In genomic region chr6:126524927-126525326, GRCh38 we compare ENCODE assay signal across 18 cellular contexts.
DNase-seq lines count a peak whose midpoint lies in the region; ATAC-seq, FAIRE-seq and TF ChIP-seq lines count a peak whose summit lies in the region.
"Had no signal": no experiment of that assay in that cellular context is flagged by ENCODE, and none has a peak within 500 bp of the region (broad histone marks: within the 10 kb centered on the region; RNA-seq: fewer than 3 reads in every experiment).

No MANE protein-coding gene starts in this region.

- WGBS in tibial nerve, 2 donors, result 58 to 63% methylated on average over 2 of the region's 2 CpGs

- TF ChIP-seq POLR2A in tibial nerve (IDR thresholded peaks at IDR 0.05), result no peak

- no peak overlapping the region for H3K4me3 Mint-ChIP-seq in nephron
- H3K4me3 Mint-ChIP-seq: CD4-positive, alpha-beta memory T cell; GM23338; H9 had no signal

- H3K4me1 ChIP-seq in tibial nerve, result peaks cover 0 to 7% (median 3%) of the 10 kb centered on the region in 4 donors

- H3K36me3 ChIP-seq in tibial nerve, result no peaks in the 10 kb centered on the region

- DNase-seq in renal cortical epithelial cell (ENCODE audit: low read depth), result peak; percentile 58
- DNase-seq in DMS 273 treated with DMSO at 0.1 percent for 48 hours (lab: John Stamatoyannopoulos, UW), result no peak
- no peak for DNase-seq in tibial nerve (ENCODE audit: low spot score in 2 of 2)
- DNase-seq: C1 segment of cervical spinal cord; Calu3; CD4-positive, alpha-beta memory T cell; COR-L47; DMS153; DND-41; H9 had no signal

- no peak overlapping the region for H3K27ac ChIP-seq in tibial nerve

- H3K4me1 Mint-ChIP-seq in nephron, result peaks cover 12% of the 10 kb centered on the region
- H3K4me1 Mint-ChIP-seq: CD4-positive, alpha-beta memory T cell had no signal

- no peaks in the 10 kb centered on the region for H3K36me3 Mint-ChIP-seq in nephron (ENCODE audit: low read depth)
- H3K36me3 Mint-ChIP-seq: CD4-positive, alpha-beta memory T cell had no signal

- no peak for TF ChIP-seq EP300 in tibial nerve (IDR thresholded peaks at IDR 0.05)

- no peaks in the 10 kb centered on the region for H3K27me3 Mint-ChIP-seq in nephron (ENCODE audit: low read depth)
- H3K27me3 Mint-ChIP-seq: CD4-positive, alpha-beta memory T cell had no signal

- peaks cover 0 to 14% (median 2%) of the 10 kb centered on the region in 4 donors for H3K9me3 ChIP-seq in tibial nerve

- no peak overlapping the region for H3K4me3 ChIP-seq in tibial nerve
- H3K4me3 ChIP-seq: GM12878, GM23338 had no signal

- H3K27ac Mint-ChIP-seq in nephron, result peak overlapping the region; percentile 55 to 82 (median 58)
- H3K27ac Mint-ChIP-seq: CD4-positive, alpha-beta memory T cell; GM23338; H9 had no signal

- H3K27me3 ChIP-seq in tibial nerve, result no peaks in the 10 kb centered on the region

- ATAC-seq in GM21423 (IDR thresholded peaks at IDR 0.05; ENCODE audit: unreplicated experiment), result no peak
- ATAC-seq: GM12878, GM23338, HCT116 had no signal

- peaks cover 6% of the 10 kb centered on the region for H3K9me3 Mint-ChIP-seq in nephron
- H3K9me3 Mint-ChIP-seq: GM23338, H9 had no signal

- peak; percentile 43 for FAIRE-seq in islet of Langerhans (lab: Jason Lieb, UNC)
- FAIRE-seq: G401.6, GM12878, GM19239 had no signal

- no peak for TF ChIP-seq CTCF in nephron (IDR thresholded peaks at IDR 0.05; ENCODE audit: unreplicated experiment in 3 of 3)
- TF ChIP-seq CTCF in tibial nerve (IDR thresholded peaks at IDR 0.05), result no peak
